28 cellular contexts compared by ENCODE assay signal in genomic region chr9:71115448-71115975, GRCh38. TPM values are rescaled to one million over a fixed set of nuclear protein-coding genes. Genes with fewer than 3 reads are reported as not detected.
"Had no signal": no experiment of that assay in that cellular context is flagged by ENCODE, and none has a peak within 500 bp of the region (broad histone marks: within the 10 kb centered on the region; RNA-seq: fewer than 3 reads in every experiment).

No MANE protein-coding gene starts in this region.

- H3K4me2 ChIP-seq: smooth muscle cell had no signal

- DNase-seq: activated B cell treated with CpG ODN at 0.5 μM for 24 hours; activated CD4-positive, alpha-beta T cell treated with anti-CD3 and anti-CD28 coated beads, Interleukin-2, amount 50 U/mL, for 1 hour; activated CD8-positive, alpha-beta T cell treated with anti-CD3 and anti-CD28 coated beads for 36 hours; activated naive CD4-positive, alpha-beta T cell treated with Interleukin-2 at 50 U/mL for 16 hours; activated T-cell treated with anti-CD3 and anti-CD28 coated beads, Interleukin-2, amount 50 U/mL, for 48 hours; body of pancreas; dermis blood vessel endothelial cell; effector CD8-positive, alpha-beta T cell; esophagus squamous epithelium; glutamatergic neuron; kidney; left colon; natural killer cell; stimulated activated CD4-positive, alpha-beta T cell treated with anti-CD3 and anti-CD28 coated beads, Interleukin-1b, Interleukin-23, amount 100 ng/mL, for 48 hours; stimulated activated naive B cell treated with anti-CD40 and anti-IgM and Interleukin-4, amounts not matched to agents 10 μg/mL and 1 μg/mL and 100 μg/mL, for 72 hours; stomach; T-helper 2 cell; tibial artery; upper lobe of right lung had no signal

- FAIRE-seq: colon, endometrium, frontal cortex, kidney had no signal

- H3K4me1 ChIP-seq: body of pancreas, esophagus squamous epithelium, prostate gland, suprapubic skin, tibial artery, upper lobe of right lung had no signal

- H3K9me3 ChIP-seq: body of pancreas, esophagus squamous epithelium, neutrophil, prostate gland, stomach, suprapubic skin, tibial artery, upper lobe of right lung had no signal

- H3K27ac ChIP-seq: body of pancreas, epithelial cell of prostate, esophagus squamous epithelium, neutrophil, prostate gland, stomach, suprapubic skin, tibial artery, upper lobe of right lung had no signal

- H3K36me3 ChIP-seq: esophagus squamous epithelium, neutrophil, prostate gland, stomach, suprapubic skin, tibial artery, upper lobe of right lung had no signal

- H3K27me3 ChIP-seq: body of pancreas, esophagus squamous epithelium, neutrophil, suprapubic skin, tibial artery, upper lobe of right lung had no signal

- ATAC-seq: activated CD8-positive, alpha-beta T cell treated with anti-CD3 and anti-CD28 coated beads for 36 hours; body of pancreas; left colon; natural killer cell; stimulated activated naive B cell treated with anti-CD40 and anti-IgM and Interleukin-4, amounts not matched to agents 10 μg/mL and 1 μg/mL and 100 μg/mL, for 72 hours; upper lobe of right lung had no signal

- H3K4me3 ChIP-seq: body of pancreas, esophagus squamous epithelium, prostate gland, smooth muscle cell, stomach, suprapubic skin, tibial artery, upper lobe of right lung had no signal

RNA-seq across cellular contexts. Expression of gene TRPM3, which starts 5.9 kb away (rescaled TPM):
- total RNA-seq: activated B cell treated with CpG ODN at 0.5 μM for 24 hours; activated CD8-positive, alpha-beta T cell treated with anti-CD3 and anti-CD28 coated beads for 36 hours; mononuclear cell; natural killer cell; smooth muscle cell had no signal
- polyA plus RNA-seq: smooth muscle cell had no signal
